Comparison of ENCODE assay signal across 10 cellular contexts in genomic region chr16:53949716-53950410, GRCh38.
DNase-seq lines count a peak whose midpoint lies in the region; ATAC-seq and TF ChIP-seq lines count a peak whose summit lies in the region.
"Had no signal": no experiment of that assay in that cellular context is flagged by ENCODE, and none has a peak within 500 bp of the region (broad histone marks: within the 10 kb centered on the region; RNA-seq: fewer than 3 reads in every experiment).

No MANE protein-coding gene starts in this region.

- peaks cover 2% of the 10 kb centered on the region for H3K79me2 ChIP-seq in osteoblast (ENCODE audit: insufficient read depth, low read length)

- peak; percentile 26 for DNase-seq in NCI-H345 treated with DMSO at 0.1 percent for 48 hours (lab: John Stamatoyannopoulos, UW; ENCODE audit: unreplicated experiment)
- DNase-seq in NCI-H345 (lab: John Stamatoyannopoulos, UW), result no peak
- DNase-seq in NCI-H2171 treated with DMSO at 0.1 percent for 48 hours (lab: John Stamatoyannopoulos, UW), result peak; percentile 81
- DNase-seq in osteoblast (ENCODE audit: insufficient read length, low spot score, missing footprints), result no peak
- no peak for DNase-seq in coronary artery (ENCODE audit: low spot score)
- no peak for DNase-seq in inferior parietal cortex (ENCODE audit: extremely low spot score)
- DNase-seq in HuH-7 (ENCODE audit: low spot score), result no peak
- DNase-seq: activated T-cell treated with anti-CD3 and anti-CD28 coated beads, Interleukin-2, amount 50 U/mL, for 4 hours; naive thymus-derived CD8-positive, alpha-beta T cell had no signal

- peak overlapping the region; percentile 52 for H3K4me2 ChIP-seq in osteoblast (ENCODE audit: insufficient read depth, low read length)

- H3K4me1 ChIP-seq in osteoblast (ENCODE audit: insufficient read depth, low read length), result peaks cover 10% of the 10 kb centered on the region

- TF ChIP-seq CTCF in osteoblast (IDR thresholded peaks at IDR 0.05; ENCODE audit: extremely low read depth, low read depth, low read length) (no peak), coronary artery (IDR thresholded peaks at IDR 0.05) (no peak)

- ATAC-seq in HG02623 (IDR thresholded peaks at IDR 0.05; ENCODE audit: unreplicated experiment), result peak; percentile 52
- ATAC-seq: activated T-cell treated with anti-CD3 and anti-CD28 coated beads, Interleukin-2, amount 50 U/mL, for 4 hours; naive thymus-derived CD8-positive, alpha-beta T cell had no signal

- H3K27ac ChIP-seq in osteoblast (ENCODE audit: low read depth, low read length) (no peak overlapping the region), coronary artery (no peak overlapping the region)

- no peaks in the 10 kb centered on the region for H4K20me1 ChIP-seq in osteoblast (ENCODE audit: insufficient read depth, low read length)

- H3K36me3 ChIP-seq in osteoblast (ENCODE audit: insufficient read depth, low read length), result no peaks in the 10 kb centered on the region

- H3K27me3 ChIP-seq in osteoblast (ENCODE audit: insufficient read depth, low read length), result no peaks in the 10 kb centered on the region

- no peaks in the 10 kb centered on the region for H3K9me3 ChIP-seq in osteoblast (ENCODE audit: low read depth, low read length)

- peak overlapping the region; percentile 24 for H3K4me3 ChIP-seq in osteoblast (ENCODE audit: insufficient read depth, low read length)
- no peak overlapping the region for H3K4me3 ChIP-seq in coronary artery

- no peak overlapping the region for H2AFZ ChIP-seq in osteoblast (ENCODE audit: low read length)

Comparison
In these comparisons a context has a peak if more than half of its experiments do, and no peak if none do; other contexts are left out.
1. DNase-seq: peak in NCI-H345 treated with DMSO at 0.1 percent for 48 hours (single experiment) and NCI-H2171 treated with DMSO at 0.1 percent for 48 hours (single experiment); none in NCI-H345 (single experiment), osteoblast (single experiment), coronary artery (single experiment), inferior parietal cortex (single experiment) and HuH-7 (single experiment).